Comparison of ENCODE assay signal across 9 cellular contexts in genomic region chr10:132781556-132781955, GRCh38. TPM values are rescaled to one million over a fixed set of nuclear protein-coding genes. Genes with fewer than 3 reads are reported as not detected.
"Had no signal": no experiment of that assay in that cellular context is flagged by ENCODE, and none has a peak within 500 bp of the region (broad histone marks: within the 10 kb centered on the region; RNA-seq: fewer than 3 reads in every experiment).

No MANE protein-coding gene starts in this region.

- ATAC-seq: K562 had no signal

- H3K9ac ChIP-seq: GM23248 had no signal

- FAIRE-seq: H54, HTR-8/SVneo, K562 had no signal

- DNase-seq: GM23248, GOT3, H9, HCEC 1CT, IMR-90 had no signal

- H3K27ac ChIP-seq: GM23248 had no signal

- H3K4me3 Mint-ChIP-seq: H9 had no signal

- H3K27ac Mint-ChIP-seq: H9 had no signal

- H2AFZ ChIP-seq: GM23248 had no signal

- H3K4me3 ChIP-seq: GM23248, K562 had no signal

- H3K9me3 Mint-ChIP-seq: H9 had no signal

RNA-seq across cellular contexts. Expression of gene NKX6-2, which starts 4.4 kb away (rescaled TPM):
- total RNA-seq: GM23248, HT-29, IMR-90, K562 had no signal
- polyA plus RNA-seq: IMR-90 had no signal
